ENCODE assay signal across 1 cellular context in genomic region chr12:55718020-55718419, GRCh38.
TF ChIP-seq lines count a peak whose summit lies in the region.

No MANE protein-coding gene starts in this region.

TF ChIP-seq in HEK293, 187 proteins besides CTCF, POLR2A, EP300 and RAD21 (continued from another document):
- TF ChIP-seq ZNF792 (tag by site-specific recombination; IDR thresholded peaks at IDR 0.05) (no peak), ZNF660 (tag by site-specific recombination; IDR thresholded peaks at IDR 0.05) (no peak), ZBTB1 (tag by site-specific recombination; IDR thresholded peaks at IDR 0.05) (no peak)
